1 cellular context compared by ENCODE assay signal in genomic region chr2:144099746-144100438, GRCh38.
TF ChIP-seq lines count a peak whose summit lies in the region.

No MANE protein-coding gene starts in this region.

TF ChIP-seq in GM12878, 131 proteins besides CTCF, POLR2A, EP300 and RAD21 (continued from another document):
- TF ChIP-seq USF2 (IDR thresholded peaks at IDR 0.05; ENCODE audit: borderline replicate concordance, low read depth, low read length) (no peak), CREM (IDR thresholded peaks at IDR 0.05; ENCODE audit: low read depth) (no peak), FOXM1 (IDR thresholded peaks at IDR 0.05; ENCODE audit: low read depth, low read length) (no peak), FOS (IDR thresholded peaks at IDR 0.05; ENCODE audit: borderline replicate concordance, extremely low read depth, insufficient read length) (no peak), JUND (IDR thresholded peaks at IDR 0.05; ENCODE audit: low read depth, low read length) (no peak), HCFC1 (IDR thresholded peaks at IDR 0.05; ENCODE audit: low read length) (no peak), MEF2B (IDR thresholded peaks at IDR 0.05; ENCODE audit: partially characterized antibody, poor library complexity, severe bottlenecking) (no peak), ZNF24 (IDR thresholded peaks at IDR 0.05) (no peak), KAT2A (conservative IDR thresholded peaks at IDR 0.05; ENCODE audit: control insufficient read depth, low read depth, low read length) (no peak)
- TF ChIP-seq, protein P1, sequence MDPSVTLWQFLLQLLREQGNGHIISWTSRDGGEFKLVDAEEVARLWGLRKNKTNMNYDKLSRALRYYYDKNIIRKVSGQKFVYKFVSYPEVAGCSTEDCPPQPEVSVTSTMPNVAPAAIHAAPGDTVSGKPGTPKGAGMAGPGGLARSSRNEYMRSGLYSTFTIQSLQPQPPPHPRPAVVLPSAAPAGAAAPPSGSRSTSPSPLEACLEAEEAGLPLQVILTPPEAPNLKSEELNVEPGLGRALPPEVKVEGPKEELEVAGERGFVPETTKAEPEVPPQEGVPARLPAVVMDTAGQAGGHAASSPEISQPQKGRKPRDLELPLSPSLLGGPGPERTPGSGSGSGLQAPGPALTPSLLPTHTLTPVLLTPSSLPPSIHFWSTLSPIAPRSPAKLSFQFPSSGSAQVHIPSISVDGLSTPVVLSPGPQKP (IDR thresholded peaks at IDR 0.05; ENCODE audit: low read depth, low read length) = no peak
- TF ChIP-seq, protein P2, sequence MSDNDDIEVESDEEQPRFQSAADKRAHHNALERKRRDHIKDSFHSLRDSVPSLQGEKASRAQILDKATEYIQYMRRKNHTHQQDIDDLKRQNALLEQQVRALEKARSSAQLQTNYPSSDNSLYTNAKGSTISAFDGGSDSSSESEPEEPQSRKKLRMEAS (IDR thresholded peaks at IDR 0.05; ENCODE audit: low read depth, low read length) = no peak
- TF ChIP-seq, protein P3, sequence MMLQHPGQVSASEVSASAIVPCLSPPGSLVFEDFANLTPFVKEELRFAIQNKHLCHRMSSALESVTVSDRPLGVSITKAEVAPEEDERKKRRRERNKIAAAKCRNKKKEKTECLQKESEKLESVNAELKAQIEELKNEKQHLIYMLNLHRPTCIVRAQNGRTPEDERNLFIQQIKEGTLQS (IDR thresholded peaks at IDR 0.05; ENCODE audit: borderline replicate concordance, extremely low read depth, low read depth, low read length) = no peak
